Comparison of ENCODE assay signal across 8 cellular contexts in the genomic region with DNA sequence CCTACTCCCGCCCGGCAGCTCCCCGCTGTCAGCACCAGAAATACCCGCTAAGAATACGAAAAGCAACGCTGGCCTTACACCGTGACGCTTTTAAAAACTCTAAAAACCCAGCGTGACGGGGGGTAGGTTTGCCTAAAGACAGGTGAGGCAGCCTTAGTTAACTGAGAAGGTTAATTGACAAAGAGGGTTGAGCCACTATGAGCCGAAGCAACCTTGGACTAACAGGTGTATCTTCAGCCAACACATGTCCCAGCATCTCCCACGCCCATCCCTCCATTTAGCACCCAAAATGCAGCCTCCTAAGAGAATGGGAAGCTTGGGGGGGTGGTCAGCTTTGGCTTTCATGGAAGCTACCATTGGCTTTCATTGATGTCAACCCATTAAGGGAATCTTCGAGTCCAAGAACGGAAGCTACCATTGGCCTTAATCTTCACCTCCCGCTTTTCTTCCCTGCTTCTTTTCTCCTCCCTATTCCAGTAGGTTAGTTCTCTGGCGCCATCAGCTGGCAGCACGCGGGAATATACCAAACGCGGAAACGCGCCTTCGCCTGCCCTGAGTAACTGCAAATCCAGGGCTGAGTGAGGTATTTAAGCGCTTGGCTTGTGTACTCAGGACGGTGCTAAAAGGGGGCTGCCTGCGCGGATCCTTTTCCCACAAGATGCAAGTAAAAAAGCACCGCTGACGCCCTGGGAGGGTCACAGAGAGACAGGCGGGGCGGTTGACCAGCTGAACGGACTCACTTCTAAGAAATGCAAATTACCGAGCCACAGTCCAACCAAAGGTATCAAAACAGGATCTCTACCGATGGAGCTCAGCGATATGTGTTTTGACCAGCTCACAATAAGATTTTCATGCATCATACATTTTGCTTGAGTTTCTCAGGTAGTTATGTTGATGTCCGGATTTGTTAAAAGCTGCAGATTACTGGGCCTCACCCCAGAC. TPM values are rescaled to one million over a fixed set of nuclear protein-coding genes. Genes with fewer than 3 reads are reported as not detected.
A peak's percentile ranks its signal among the peaks of the same experiment; 100 is the strongest.
DNase-seq lines count a peak whose midpoint lies in the region; ATAC-seq and TF ChIP-seq lines count a peak whose summit lies in the region.

No MANE protein-coding gene starts in this region.

- in situ Hi-C loops in GM13976 (cut with MboI; ENCODE audit: low sequenced_read_pairs, unreplicated experiment) = no loop called here

- no peak overlapping the region for H3K27ac Mint-ChIP-seq in neural crest cell (ENCODE audit: unreplicated experiment)

- TF ChIP-seq CTCF in AG09319 (IDR thresholded peaks at IDR 0.05; ENCODE audit: low read depth, low read length) (peak; percentile 54), GM13976 (IDR thresholded peaks at IDR 0.05; ENCODE audit: borderline replicate concordance, control extremely low read depth, extremely low read depth, insufficient read depth, missing control alignments) (peak; percentile 71), fibroblast of villous mesenchyme (IDR thresholded peaks at IDR 0.05; ENCODE audit: insufficient read depth, low read depth, low read length) (peak; percentile 52), neural crest cell (conservative IDR thresholded peaks at IDR 0.05) (peak; percentile 69)

- ATAC-seq in GM19452 (IDR thresholded peaks at IDR 0.05; ENCODE audit: unreplicated experiment) = no peak

- peaks cover under 1% of the 10 kb centered on the region for H3K27me3 Mint-ChIP-seq in neural crest cell (ENCODE audit: low read depth)

- DNase-seq in AG09319 (ENCODE audit: extremely low read depth, low read depth) (peak; percentile 27), GM13976 (ENCODE audit: low spot score) (peak; percentile 66), HUDEP-2 (lab: John Stamatoyannopoulos, UW; ENCODE audit: unreplicated experiment in 76 of 76) (peak in 52 of 76 experiments; percentile 1 to 72 (median 26)), UCSD-AML1 (lab: John Stamatoyannopoulos, UW; ENCODE audit: unreplicated experiment) (peak; percentile 69), fibroblast of villous mesenchyme (ENCODE audit: low read depth) (peak; percentile 59), neural crest cell (ENCODE audit: low read depth, low spot score) (peak; percentile 83), NCI-H2171 treated with DMSO at 0.1 percent for 48 hours (lab: John Stamatoyannopoulos, UW) (no peak)

- H3K36me3 Mint-ChIP-seq in neural crest cell (ENCODE audit: low read depth) = peaks cover 25% of the 10 kb centered on the region

- H3K4me3 ChIP-seq in fibroblast of villous mesenchyme (ENCODE audit: low read depth, low read length) = no peak overlapping the region

- H3K4me3 Mint-ChIP-seq in neural crest cell = peak overlapping the region; percentile 79

- peaks cover 57% of the 10 kb centered on the region for H3K4me1 Mint-ChIP-seq in neural crest cell

- H3K9me3 Mint-ChIP-seq in neural crest cell = no peaks in the 10 kb centered on the region

RNA-seq across cellular contexts. Expression of a gene that starts 38.5 kb away (rescaled TPM):
- total RNA-seq in fibroblast of villous mesenchyme = under 0.01 TPM in 1 of 2 replicates, not detected in the other
- total RNA-seq in neural crest cell = 1.9 and 2.7 TPM in 2 replicates

RNA-seq across cellular contexts. Expression of a gene that starts 56.2 kb away (rescaled TPM):
- total RNA-seq in fibroblast of villous mesenchyme (0.97 and 2.2 TPM in 2 replicates), neural crest cell (2.3 and 2.4 TPM in 2 replicates)
